Comparison of ENCODE assay signal across 11 cellular contexts in the genomic region with DNA sequence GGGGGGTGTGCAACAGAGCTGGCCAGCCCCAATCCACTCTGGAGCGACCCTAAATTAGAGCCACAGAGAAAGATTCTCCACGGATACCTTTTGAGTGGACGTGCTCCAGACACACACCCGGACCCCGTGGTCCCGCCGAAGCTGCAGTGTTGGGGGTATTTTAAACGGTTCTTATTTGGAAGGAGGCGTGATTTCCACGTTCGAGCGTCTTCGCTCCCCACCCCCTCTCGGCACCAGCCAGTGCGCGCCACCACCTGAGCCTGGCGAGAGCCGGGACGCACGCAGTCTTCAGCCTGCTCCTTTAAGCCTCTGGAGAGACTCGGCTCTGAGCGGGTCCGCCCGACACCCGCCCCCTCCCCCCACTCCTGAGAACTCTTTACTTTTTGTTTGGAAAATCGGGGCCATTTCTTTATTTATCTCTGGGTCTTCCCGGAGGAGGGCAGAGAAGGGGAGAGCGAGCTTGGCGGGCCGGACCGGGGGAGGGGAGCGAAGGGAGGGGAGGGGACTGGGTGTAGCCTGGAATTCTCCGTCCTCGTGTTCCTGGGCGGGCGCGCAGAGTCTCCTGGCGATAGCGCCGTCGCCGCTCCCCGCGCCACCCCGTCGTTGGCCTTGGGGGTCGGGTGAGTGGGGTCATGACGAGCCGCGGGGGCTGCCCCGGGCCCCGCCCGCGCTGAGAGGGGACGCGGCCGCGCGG. TPM values are rescaled to one million over a fixed set of nuclear protein-coding genes. Genes with fewer than 3 reads are reported as not detected.
DNase-seq lines count a peak whose midpoint lies in the region; ATAC-seq and TF ChIP-seq lines count a peak whose summit lies in the region.
"Had no signal": no experiment of that assay in that cellular context is flagged by ENCODE, and none has a peak within 500 bp of the region (broad histone marks: within the 10 kb centered on the region; RNA-seq: fewer than 3 reads in every experiment).

No MANE protein-coding gene starts in this region.

- peaks cover 88% of the 10 kb centered on the region for H3K27me3 Mint-ChIP-seq in Calu3 (ENCODE audit: unreplicated experiment)

- H3K4me3 ChIP-seq in retinal pigment epithelial cell (ENCODE audit: low read length): peak overlapping the region; percentile 12

- no peak overlapping the region for H3K27ac Mint-ChIP-seq in Calu3 (ENCODE audit: unreplicated experiment)
- H3K27ac Mint-ChIP-seq: stimulated activated naive CD8-positive, alpha-beta T cell treated with anti-CD3 and anti-CD28 coated beads, Interleukin-15, Interleukin-2, amounts not matched to agents 100 ng/mL and 50 ng/mL, for 24 hours had no signal

- peaks cover 67% of the 10 kb centered on the region for H3K27me3 ChIP-seq in foreskin keratinocyte

- ATAC-seq in foreskin keratinocyte (peak; percentile 36), HG03095 (IDR thresholded peaks at IDR 0.05; ENCODE audit: unreplicated experiment) (no peak), GM18870 (IDR thresholded peaks at IDR 0.05; ENCODE audit: unreplicated experiment) (no peak)

- H3K36me3 Mint-ChIP-seq in Calu3 (ENCODE audit: insufficient read depth, unreplicated experiment): peaks cover 9% of the 10 kb centered on the region

- H3K4me1 ChIP-seq in foreskin keratinocyte: no peaks in the 10 kb centered on the region

- H3K4me1 Mint-ChIP-seq in Calu3 (ENCODE audit: low read depth, unreplicated experiment): peaks cover 12% of the 10 kb centered on the region

- peak overlapping the region; percentile 76 for H3K4me3 Mint-ChIP-seq in Calu3 (ENCODE audit: low read depth, unreplicated experiment)

- intact Hi-C loops in Calu3 (cut with micrococcal nuclease; ENCODE audit: unreplicated experiment): no loop called here

- H3K27ac ChIP-seq in foreskin keratinocyte: no peak overlapping the region
- H3K27ac ChIP-seq: VCaP had no signal

- TF ChIP-seq CTCF in Calu3 (IDR thresholded peaks at IDR 0.05; ENCODE audit: unreplicated experiment): no peak
- TF ChIP-seq CTCF in foreskin keratinocyte (conservative IDR thresholded peaks at IDR 0.05): no peak
- no peak for TF ChIP-seq CTCF in retinal pigment epithelial cell (conservative IDR thresholded peaks at IDR 0.05; ENCODE audit: low read depth, low read length)

- DNase-seq in Calu3 (no peak), NCI-H345 (lab: John Stamatoyannopoulos, UW) (peak; percentile 28), foreskin keratinocyte (no peak), retinal pigment epithelial cell (ENCODE audit: low read depth) (no peak), hippocampal formation (lab: John Stamatoyannopoulos, UW) (no peak)
- DNase-seq in activated CD4-positive, alpha-beta T cell treated with anti-CD3 and anti-CD28 coated beads for 48 hours: no peak
- DNase-seq: cerebellar nuclear complex had no signal

- CTCF ChIA-PET in Calu3 (lab: Charles Lee): interaction anchor here (0.7 kb wide), 1 partner anchor 62 kb away, joined by 3 read pairs; no protein-coding TSS in a partner anchor

- BruUV-seq in Calu3 (replicated peaks; lab: Mats Ljungman, UMichigan): no TSS peak

- H3K9me3 Mint-ChIP-seq in Calu3 (ENCODE audit: low read depth, unreplicated experiment): no peaks in the 10 kb centered on the region
- H3K9me3 Mint-ChIP-seq: stimulated activated naive CD8-positive, alpha-beta T cell treated with anti-CD3 and anti-CD28 coated beads, Interleukin-15, Interleukin-2, amounts not matched to agents 100 ng/mL and 50 ng/mL, for 24 hours had no signal

RNA-seq across cellular contexts. Expression of gene PTCHD1, which starts 0.7 kb away (rescaled TPM):
- 0.07 TPM in 1 of 2 replicates, not detected in the other for total RNA-seq in Calu3 (2022)
- total RNA-seq in foreskin keratinocyte: not detected in 2 replicates
- polyA plus RNA-seq in foreskin keratinocyte: not detected in 2 replicates
